In genomic region chr20:17369506-17369905, GRCh38 we compare ENCODE assay signal across 19 cellular contexts.
"Had no signal": no experiment of that assay in that cellular context is flagged by ENCODE, and none has a peak within 500 bp of the region (broad histone marks: within the 10 kb centered on the region; RNA-seq: fewer than 3 reads in every experiment).

No MANE protein-coding gene starts in this region.

- H3K9ac ChIP-seq: neural progenitor cell had no signal

- H3K4me2 ChIP-seq: hepatocyte, neural progenitor cell had no signal

- H3K27ac ChIP-seq: foreskin keratinocyte, hepatocyte, left ventricle myocardium inferior, lower lobe of right lung, neural progenitor cell, pancreas, stomach, thoracic aorta, transverse colon had no signal

- H3K4me3 ChIP-seq: hepatocyte, left ventricle myocardium inferior, lower lobe of right lung, neural progenitor cell, pancreas, stomach, thoracic aorta, transverse colon had no signal

- H3K27me3 ChIP-seq: foreskin keratinocyte, neural progenitor cell, pancreas, stomach, transverse colon had no signal

- ATAC-seq: effector memory CD8-positive, alpha-beta T cell; foreskin keratinocyte; left cardiac atrium; lower lobe of right lung; natural killer cell; pancreas; right cardiac atrium had no signal

- H3K4me1 ChIP-seq: foreskin keratinocyte, left ventricle myocardium inferior, lower lobe of right lung, neural progenitor cell, pancreas, stomach, transverse colon had no signal

- FAIRE-seq: kidney, pancreas, small intestine had no signal

- DNase-seq: effector memory CD8-positive, alpha-beta T cell; foreskin keratinocyte; head of caudate nucleus; kidney; left cardiac atrium; left ventricle myocardium inferior; lower lobe of right lung; natural killer cell; occipital lobe; pancreas; right cardiac atrium; small intestine; stimulated activated CD4-positive, alpha-beta T cell treated with anti-CD3 and anti-CD28 coated beads, Interleukin-12 subunit alpha, Interleukin-12 subunit beta, amount 100 ng/mL, for 4 hours; stimulated activated naive CD4-positive, alpha-beta T cell; stomach; transverse colon had no signal

- H3K79me2 ChIP-seq: hepatocyte had no signal

- H3K9me3 ChIP-seq: left ventricle myocardium inferior, lower lobe of right lung, pancreas, stomach, thoracic aorta, transverse colon had no signal

- H3K36me3 ChIP-seq: left ventricle myocardium inferior, lower lobe of right lung, neural progenitor cell, pancreas, stomach, thoracic aorta, transverse colon had no signal

- H2AFZ ChIP-seq: hepatocyte, neural progenitor cell had no signal
